In the genomic region with DNA sequence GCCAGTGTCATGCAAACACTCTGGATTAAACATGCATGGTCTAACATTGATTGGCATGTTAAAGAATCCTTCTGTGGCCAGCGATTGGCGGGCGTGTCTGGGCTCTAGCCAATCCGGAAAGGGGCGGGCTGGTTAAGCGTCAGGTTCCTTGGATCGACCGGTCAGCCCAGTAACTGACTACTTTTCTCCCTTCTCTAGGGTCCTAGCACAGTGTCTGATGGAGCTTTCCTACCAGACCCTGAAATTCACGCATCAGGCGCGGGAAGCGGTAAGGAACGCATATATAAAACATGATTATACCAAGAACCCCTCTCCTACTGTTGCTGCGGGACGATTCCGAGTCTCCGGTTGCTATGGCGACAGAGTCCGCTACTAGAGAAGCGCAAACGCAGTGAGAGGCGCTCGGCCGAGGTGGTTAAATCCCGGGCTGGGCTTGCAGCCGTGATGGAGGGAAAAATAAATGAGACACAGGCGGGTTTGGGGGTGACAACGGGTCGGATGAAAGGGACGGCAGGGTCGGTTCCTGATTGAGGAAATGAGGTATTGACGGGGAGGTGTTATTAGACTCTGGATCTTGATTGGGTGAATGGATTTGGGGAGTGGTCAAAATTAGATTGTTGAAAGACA, we compare ENCODE assay signal across 8 cellular contexts. TPM values are rescaled to one million over a fixed set of nuclear protein-coding genes. Genes with fewer than 3 reads are reported as not detected.
DNase-seq lines count a peak whose midpoint lies in the region; ATAC-seq and TF ChIP-seq lines count a peak whose summit lies in the region.

No MANE protein-coding gene starts in this region.

- WGBS in SK-N-SH (ENCODE audit: low lambda C conversion rate), result under 1% methylated on average over 31 of the region's 32 CpGs
- WGBS in psoas muscle, 3 donors, result 0 to 1% (median 1%) methylated on average over 32 of the region's 32 CpGs

- H3K36me3 ChIP-seq in SK-N-SH (replicated peaks in 1 of 2; ENCODE audit: control insufficient read depth in 1 of 2, insufficient read depth in 2 of 2, low read length in 1 of 2) (no peaks in the 10 kb centered on the region), ascending aorta (no peaks in the 10 kb centered on the region), psoas muscle (ENCODE audit: insufficient read depth in 1 of 2, low read depth in 1 of 2) (no peaks in the 10 kb centered on the region)

- H3K9ac ChIP-seq in SK-N-SH, result peak overlapping the region; percentile 57; the same call in 1 of the 2 replicates

- intact Hi-C loops in ascending aorta (cut with DNase I), result loop anchor here (2.0 kb wide), 1 partner anchor 30 kb away; a partner anchor contains a TSS
- intact Hi-C loops in psoas muscle (cut with DNase I), result no loop called here

- no peaks in the 10 kb centered on the region for H3K9me3 ChIP-seq in SK-N-SH
- H3K9me3 ChIP-seq in ascending aorta, result no peaks in the 10 kb centered on the region
- no peaks in the 10 kb centered on the region for H3K9me3 ChIP-seq in psoas muscle

- TF ChIP-seq CTCF in SK-N-SH (IDR thresholded peaks at IDR 0.05) (no peak), ascending aorta (IDR thresholded peaks at IDR 0.05) (no peak), psoas muscle (IDR thresholded peaks at IDR 0.05) (no peak)

- H3K4me3 ChIP-seq in SK-N-SH (ENCODE audit: low read depth in 2 of 2, low read length in 1 of 2), result peak overlapping the region; percentile 89 to 93
- peak overlapping the region; percentile 72 to 83 for H3K4me3 ChIP-seq in ascending aorta
- peak overlapping the region; percentile 69 for H3K4me3 ChIP-seq in psoas muscle

- ATAC-seq in GM19463 (IDR thresholded peaks at IDR 0.05; ENCODE audit: unreplicated experiment) (peak; percentile 98), HG03565 (IDR thresholded peaks at IDR 0.05; ENCODE audit: unreplicated experiment) (peak; percentile 88), psoas muscle (peak; percentile 95 to 99 (median 96))

- H3K27ac ChIP-seq in SK-N-SH (ENCODE audit: low read depth in 2 of 2, low read length in 1 of 2) (peak overlapping the region in 1 of 2 experiments; percentile 9; a peak in 1 of 4 replicates), ascending aorta (no peak overlapping the region), psoas muscle (no peak overlapping the region)

- H3K27me3 ChIP-seq in SK-N-SH (ENCODE audit: insufficient read depth) (no peaks in the 10 kb centered on the region), ascending aorta (no peaks in the 10 kb centered on the region), psoas muscle (ENCODE audit: insufficient read depth in 3 of 3, low read length in 2 of 3) (peaks cover 0 to 3% (median 0%) of the 10 kb centered on the region in 3 donors)

- TF ChIP-seq EP300 in SK-N-SH (IDR thresholded peaks at IDR 0.05; ENCODE audit: borderline replicate concordance in 1 of 2, low read depth in 1 of 2, low read length in 1 of 2), result no peak

- H3K9me2 ChIP-seq in SK-N-SH, result no peaks in the 10 kb centered on the region

- DNase-seq in CD1c-positive myeloid dendritic cell (ENCODE audit: extremely low spot score), result peak; percentile 64
- peak; percentile 87 for DNase-seq in SK-N-SH
- peak; percentile 11 to 84 for DNase-seq in ascending aorta (ENCODE audit: low spot score in 2 of 2)
- peak; percentile 71 to 73 for DNase-seq in hippocampal formation (lab: John Stamatoyannopoulos, UW)
- DNase-seq in psoas muscle, result peak; percentile 81 to 86
- no peak for DNase-seq in KG1 (lab: John Stamatoyannopoulos, UW)

- H3F3A ChIP-seq in SK-N-SH (replicated peaks; ENCODE audit: insufficient read depth), result no peaks in the 10 kb centered on the region

- H3K79me2 ChIP-seq in SK-N-SH (ENCODE audit: insufficient read depth), result no peaks in the 10 kb centered on the region

- no peak for TF ChIP-seq RAD21 in SK-N-SH (IDR thresholded peaks at IDR 0.05; ENCODE audit: low read length)

- H3K4me1 ChIP-seq in SK-N-SH (ENCODE audit: control insufficient read depth in 1 of 2, insufficient read depth in 2 of 2, low read depth in 1 of 2, low read length in 1 of 2) (peaks cover 0 to 7% of the 10 kb centered on the region in 2 experiments; a peak in 2 of 4 replicates), ascending aorta (no peaks in the 10 kb centered on the region), psoas muscle (no peaks in the 10 kb centered on the region)

- peak overlapping the region; percentile 88 for H3K4me2 ChIP-seq in SK-N-SH

- H2AFZ ChIP-seq in SK-N-SH (ENCODE audit: low read depth), result peak overlapping the region; percentile 98

- POLR2A ChIA-PET in SK-N-SH (lab: Yijun Ruan, JAX), result no interaction called here

- no peaks in the 10 kb centered on the region for H4K20me1 ChIP-seq in SK-N-SH (ENCODE audit: insufficient read depth)

- CTCF ChIA-PET in SK-N-SH (lab: Yijun Ruan, JAX), result interaction anchor here (0.7 to 1.2 kb wide), 3 partner anchors 14 to 289 kb away, joined by 3 to 4 read pairs (median 3); no protein-coding TSS in a partner anchor

TF ChIP-seq in SK-N-SH, 30 proteins besides CTCF, POLR2A, EP300 and RAD21 (continues in another document):
- TF ChIP-seq GABPA (IDR thresholded peaks at IDR 0.05; ENCODE audit: low read depth) (0 out of 2 replicates have a peak, but pooled peaks have one; percentile 14), EZH2phosphoT487 (IDR thresholded peaks at IDR 0.05; ENCODE audit: borderline replicate concordance, low read depth) (no peak), FOXM1 (IDR thresholded peaks at IDR 0.05; ENCODE audit: low read depth) (no peak), JUND (IDR thresholded peaks at IDR 0.05) (no peak), MEF2A (IDR thresholded peaks at IDR 0.05; ENCODE audit: borderline replicate concordance, low read depth) (no peak), TAF1 (IDR thresholded peaks at IDR 0.05; ENCODE audit: borderline replicate concordance, low read depth, low read length) (no peak), FOXJ3 (CRISPR knock-in tag; IDR thresholded peaks at IDR 0.05) (no peak), SMC3 (IDR thresholded peaks at IDR 0.05; ENCODE audit: low read depth, low read length) (no peak), SIN3A (IDR thresholded peaks at IDR 0.05; ENCODE audit: borderline replicate concordance, low read depth, low read length) (peak; percentile 72; the same call in 1 of the 2 replicates), TEAD4 (IDR thresholded peaks at IDR 0.05; ENCODE audit: borderline replicate concordance, insufficient read depth) (no peak), NFIC (IDR thresholded peaks at IDR 0.05; ENCODE audit: borderline replicate concordance) (no peak), RXRA (IDR thresholded peaks at IDR 0.05; ENCODE audit: borderline replicate concordance, low read depth) (no peak), GATA2 (CRISPR knock-in tag; IDR thresholded peaks at IDR 0.05) (no peak), CHD2 (IDR thresholded peaks at IDR 0.05; ENCODE audit: low read length, partially characterized antibody) (peak; percentile 75)
- TF ChIP-seq, protein P1, sequence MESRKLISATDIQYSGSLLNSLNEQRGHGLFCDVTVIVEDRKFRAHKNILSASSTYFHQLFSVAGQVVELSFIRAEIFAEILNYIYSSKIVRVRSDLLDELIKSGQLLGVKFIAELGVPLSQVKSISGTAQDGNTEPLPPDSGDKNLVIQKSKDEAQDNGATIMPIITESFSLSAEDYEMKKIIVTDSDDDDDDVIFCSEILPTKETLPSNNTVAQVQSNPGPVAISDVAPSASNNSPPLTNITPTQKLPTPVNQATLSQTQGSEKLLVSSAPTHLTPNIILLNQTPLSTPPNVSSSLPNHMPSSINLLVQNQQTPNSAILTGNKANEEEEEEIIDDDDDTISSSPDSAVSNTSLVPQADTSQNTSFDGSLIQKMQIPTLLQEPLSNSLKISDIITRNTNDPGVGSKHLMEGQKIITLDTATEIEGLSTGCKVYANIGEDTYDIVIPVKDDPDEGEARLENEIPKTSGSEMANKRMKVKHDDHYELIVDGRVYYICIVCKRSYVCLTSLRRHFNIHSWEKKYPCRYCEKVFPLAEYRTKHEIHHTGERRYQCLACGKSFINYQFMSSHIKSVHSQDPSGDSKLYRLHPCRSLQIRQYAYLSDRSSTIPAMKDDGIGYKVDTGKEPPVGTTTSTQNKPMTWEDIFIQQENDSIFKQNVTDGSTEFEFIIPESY (IDR thresholded peaks at IDR 0.05; ENCODE audit: borderline replicate concordance, low read depth), result no peak
- TF ChIP-seq, protein P2, sequence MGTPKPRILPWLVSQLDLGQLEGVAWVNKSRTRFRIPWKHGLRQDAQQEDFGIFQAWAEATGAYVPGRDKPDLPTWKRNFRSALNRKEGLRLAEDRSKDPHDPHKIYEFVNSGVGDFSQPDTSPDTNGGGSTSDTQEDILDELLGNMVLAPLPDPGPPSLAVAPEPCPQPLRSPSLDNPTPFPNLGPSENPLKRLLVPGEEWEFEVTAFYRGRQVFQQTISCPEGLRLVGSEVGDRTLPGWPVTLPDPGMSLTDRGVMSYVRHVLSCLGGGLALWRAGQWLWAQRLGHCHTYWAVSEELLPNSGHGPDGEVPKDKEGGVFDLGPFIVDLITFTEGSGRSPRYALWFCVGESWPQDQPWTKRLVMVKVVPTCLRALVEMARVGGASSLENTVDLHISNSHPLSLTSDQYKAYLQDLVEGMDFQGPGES (IDR thresholded peaks at IDR 0.05; ENCODE audit: low read depth, low read length), result peak; percentile 79
- TF ChIP-seq, protein P3, sequence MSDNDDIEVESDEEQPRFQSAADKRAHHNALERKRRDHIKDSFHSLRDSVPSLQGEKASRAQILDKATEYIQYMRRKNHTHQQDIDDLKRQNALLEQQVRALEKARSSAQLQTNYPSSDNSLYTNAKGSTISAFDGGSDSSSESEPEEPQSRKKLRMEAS (IDR thresholded peaks at IDR 0.05; ENCODE audit: low read depth), result 0 out of 2 replicates have a peak, but pooled peaks have one; percentile 26

RNA-seq across cellular contexts. Expression of a gene that starts 29.4 kb away (rescaled TPM):
- polyA plus RNA-seq in SK-N-SH (2012; rRNA removed) (6.5 and 8.2 TPM in 2 replicates), psoas muscle (under 1 TPM; 0.19 to 0.49 (median 0.24) TPM)
- 5.9 and 7.0 TPM in 2 replicates for polyA plus RNA-seq in SK-N-SH (2012; cell fraction: cytosol; rRNA removed)
- polyA plus RNA-seq in SK-N-SH (2012; cell fraction: nucleus; rRNA removed), result 24.8 and 29.5 TPM in 2 replicates
- total RNA-seq in ascending aorta (not detected), psoas muscle (1 to 10 TPM in 2 of 4 donors, under 1 TPM in 2; 0.21 to 1.7 (median 0.79) TPM)

RNA-seq across cellular contexts. Expression of a gene that starts 29.5 kb away (rescaled TPM):
- polyA plus RNA-seq in SK-N-SH (2012; rRNA removed), result 5.1 and 9.0 TPM in 2 replicates
- polyA plus RNA-seq in SK-N-SH (2012; cell fraction: cytosol; rRNA removed), result 14.4 and 16.3 TPM in 2 replicates
- polyA plus RNA-seq in SK-N-SH (2012; cell fraction: nucleus; rRNA removed), result 7.7 and 15.5 TPM in 2 replicates
- 54.5 TPM for total RNA-seq in ascending aorta
- 10 to 100 TPM; 44.8 to 66.7 (median 61.3) TPM for total RNA-seq in psoas muscle
- polyA plus RNA-seq in psoas muscle, result 10 to 100 TPM in 1 of 3 donors, 1 to 10 TPM in 2; 5.5 to 20.3 (median 9.2) TPM
